Comparison of ENCODE assay signal across 1 cellular context in the genomic region with DNA sequence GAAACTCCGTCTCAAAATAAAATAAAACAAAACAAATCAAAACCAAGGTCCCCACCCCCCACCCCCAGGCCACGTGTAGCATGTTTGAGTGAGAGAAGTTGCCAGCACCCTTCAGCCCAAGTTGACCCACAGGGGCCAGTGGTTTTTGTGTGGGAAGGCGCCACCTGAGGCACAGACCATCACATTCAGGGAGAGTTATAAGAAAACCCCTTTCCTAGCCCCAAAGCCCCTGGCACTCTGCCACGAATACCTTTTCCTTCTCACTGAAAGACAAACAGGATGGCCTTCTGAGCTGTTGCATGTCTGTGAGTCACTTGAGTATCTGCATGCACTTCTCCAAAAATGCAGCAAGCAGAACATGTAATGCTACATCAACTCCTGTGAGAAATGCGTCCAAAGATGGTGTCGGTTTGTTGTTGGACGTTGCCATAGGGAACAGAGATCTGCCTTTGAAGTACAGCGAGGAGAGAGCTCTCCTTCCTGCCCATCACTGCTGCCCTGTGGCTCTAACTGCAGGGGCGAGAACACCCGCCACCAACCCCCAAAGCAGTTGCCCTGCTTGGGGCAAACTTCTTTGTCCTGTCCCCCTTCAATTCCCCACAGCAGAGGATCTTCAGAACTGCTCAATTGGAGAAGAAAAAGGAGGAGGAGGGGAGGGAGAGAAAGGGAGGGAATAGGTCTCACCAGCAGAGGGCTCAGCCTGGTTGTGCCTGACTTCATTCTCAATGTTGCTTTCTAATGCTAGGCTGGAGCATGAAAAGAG.
TF ChIP-seq lines count a peak whose summit lies in the region.

No MANE protein-coding gene starts in this region.

TF ChIP-seq in HEK293, 187 proteins besides CTCF, POLR2A, EP300 and RAD21 (continued from another document and continues in another):
- TF ChIP-seq, protein P1, sequence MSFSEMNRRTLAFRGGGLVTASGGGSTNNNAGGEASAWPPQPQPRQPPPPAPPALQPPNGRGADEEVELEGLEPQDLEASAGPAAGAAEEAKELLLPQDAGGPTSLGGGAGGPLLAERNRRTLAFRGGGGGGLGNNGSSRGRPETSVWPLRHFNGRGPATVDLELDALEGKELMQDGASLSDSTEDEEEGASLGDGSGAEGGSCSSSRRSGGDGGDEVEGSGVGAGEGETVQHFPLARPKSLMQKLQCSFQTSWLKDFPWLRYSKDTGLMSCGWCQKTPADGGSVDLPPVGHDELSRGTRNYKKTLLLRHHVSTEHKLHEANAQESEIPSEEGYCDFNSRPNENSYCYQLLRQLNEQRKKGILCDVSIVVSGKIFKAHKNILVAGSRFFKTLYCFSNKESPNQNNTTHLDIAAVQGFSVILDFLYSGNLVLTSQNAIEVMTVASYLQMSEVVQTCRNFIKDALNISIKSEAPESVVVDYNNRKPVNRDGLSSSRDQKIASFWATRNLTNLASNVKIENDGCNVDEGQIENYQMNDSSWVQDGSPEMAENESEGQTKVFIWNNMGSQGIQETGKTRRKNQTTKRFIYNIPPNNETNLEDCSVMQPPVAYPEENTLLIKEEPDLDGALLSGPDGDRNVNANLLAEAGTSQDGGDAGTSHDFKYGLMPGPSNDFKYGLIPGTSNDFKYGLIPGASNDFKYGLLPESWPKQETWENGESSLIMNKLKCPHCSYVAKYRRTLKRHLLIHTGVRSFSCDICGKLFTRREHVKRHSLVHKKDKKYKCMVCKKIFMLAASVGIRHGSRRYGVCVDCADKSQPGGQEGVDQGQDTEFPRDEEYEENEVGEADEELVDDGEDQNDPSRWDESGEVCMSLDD (tag by site-specific recombination; IDR thresholded peaks at IDR 0.05), result no peak
- TF ChIP-seq ZNF658 (tag by site-specific recombination; IDR thresholded peaks at IDR 0.05), result no peak
- TF ChIP-seq ZNF560 (tag by site-specific recombination; IDR thresholded peaks at IDR 0.05; ENCODE audit: borderline replicate concordance), result no peak
- TF ChIP-seq SCRT1 (tag by site-specific recombination; IDR thresholded peaks at IDR 0.05; ENCODE audit: borderline replicate concordance), result no peak
- TF ChIP-seq ZSCAN16 (tag by site-specific recombination; IDR thresholded peaks at IDR 0.05), result no peak
- peak; percentile 60 for TF ChIP-seq ZNF654 (tag by site-specific recombination; IDR thresholded peaks at IDR 0.05; ENCODE audit: low read depth)
- TF ChIP-seq MEIS1 (CRISPR knock-in tag; IDR thresholded peaks at IDR 0.05; ENCODE audit: borderline replicate concordance), result no peak
- no peak for TF ChIP-seq ZNF677 (tag by site-specific recombination; IDR thresholded peaks at IDR 0.05)
- TF ChIP-seq GLI4 (tag by site-specific recombination; IDR thresholded peaks at IDR 0.05), result no peak
- TF ChIP-seq, protein P2, sequence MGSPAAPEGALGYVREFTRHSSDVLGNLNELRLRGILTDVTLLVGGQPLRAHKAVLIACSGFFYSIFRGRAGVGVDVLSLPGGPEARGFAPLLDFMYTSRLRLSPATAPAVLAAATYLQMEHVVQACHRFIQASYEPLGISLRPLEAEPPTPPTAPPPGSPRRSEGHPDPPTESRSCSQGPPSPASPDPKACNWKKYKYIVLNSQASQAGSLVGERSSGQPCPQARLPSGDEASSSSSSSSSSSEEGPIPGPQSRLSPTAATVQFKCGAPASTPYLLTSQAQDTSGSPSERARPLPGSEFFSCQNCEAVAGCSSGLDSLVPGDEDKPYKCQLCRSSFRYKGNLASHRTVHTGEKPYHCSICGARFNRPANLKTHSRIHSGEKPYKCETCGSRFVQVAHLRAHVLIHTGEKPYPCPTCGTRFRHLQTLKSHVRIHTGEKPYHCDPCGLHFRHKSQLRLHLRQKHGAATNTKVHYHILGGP (tag by site-specific recombination; IDR thresholded peaks at IDR 0.05), result 0 out of 2 replicates have a peak, but pooled peaks have one; percentile 13
- TF ChIP-seq, protein P3, sequence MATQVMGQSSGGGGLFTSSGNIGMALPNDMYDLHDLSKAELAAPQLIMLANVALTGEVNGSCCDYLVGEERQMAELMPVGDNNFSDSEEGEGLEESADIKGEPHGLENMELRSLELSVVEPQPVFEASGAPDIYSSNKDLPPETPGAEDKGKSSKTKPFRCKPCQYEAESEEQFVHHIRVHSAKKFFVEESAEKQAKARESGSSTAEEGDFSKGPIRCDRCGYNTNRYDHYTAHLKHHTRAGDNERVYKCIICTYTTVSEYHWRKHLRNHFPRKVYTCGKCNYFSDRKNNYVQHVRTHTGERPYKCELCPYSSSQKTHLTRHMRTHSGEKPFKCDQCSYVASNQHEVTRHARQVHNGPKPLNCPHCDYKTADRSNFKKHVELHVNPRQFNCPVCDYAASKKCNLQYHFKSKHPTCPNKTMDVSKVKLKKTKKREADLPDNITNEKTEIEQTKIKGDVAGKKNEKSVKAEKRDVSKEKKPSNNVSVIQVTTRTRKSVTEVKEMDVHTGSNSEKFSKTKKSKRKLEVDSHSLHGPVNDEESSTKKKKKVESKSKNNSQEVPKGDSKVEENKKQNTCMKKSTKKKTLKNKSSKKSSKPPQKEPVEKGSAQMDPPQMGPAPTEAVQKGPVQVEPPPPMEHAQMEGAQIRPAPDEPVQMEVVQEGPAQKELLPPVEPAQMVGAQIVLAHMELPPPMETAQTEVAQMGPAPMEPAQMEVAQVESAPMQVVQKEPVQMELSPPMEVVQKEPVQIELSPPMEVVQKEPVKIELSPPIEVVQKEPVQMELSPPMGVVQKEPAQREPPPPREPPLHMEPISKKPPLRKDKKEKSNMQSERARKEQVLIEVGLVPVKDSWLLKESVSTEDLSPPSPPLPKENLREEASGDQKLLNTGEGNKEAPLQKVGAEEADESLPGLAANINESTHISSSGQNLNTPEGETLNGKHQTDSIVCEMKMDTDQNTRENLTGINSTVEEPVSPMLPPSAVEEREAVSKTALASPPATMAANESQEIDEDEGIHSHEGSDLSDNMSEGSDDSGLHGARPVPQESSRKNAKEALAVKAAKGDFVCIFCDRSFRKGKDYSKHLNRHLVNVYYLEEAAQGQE (tag by site-specific recombination; IDR thresholded peaks at IDR 0.05), result no peak
- TF ChIP-seq HOXD13 (CRISPR knock-in tag; IDR thresholded peaks at IDR 0.05; ENCODE audit: borderline replicate concordance), result no peak
- TF ChIP-seq ZNF335 (tag by site-specific recombination; conservative IDR thresholded peaks at IDR 0.05), result no peak
- TF ChIP-seq, protein P4, sequence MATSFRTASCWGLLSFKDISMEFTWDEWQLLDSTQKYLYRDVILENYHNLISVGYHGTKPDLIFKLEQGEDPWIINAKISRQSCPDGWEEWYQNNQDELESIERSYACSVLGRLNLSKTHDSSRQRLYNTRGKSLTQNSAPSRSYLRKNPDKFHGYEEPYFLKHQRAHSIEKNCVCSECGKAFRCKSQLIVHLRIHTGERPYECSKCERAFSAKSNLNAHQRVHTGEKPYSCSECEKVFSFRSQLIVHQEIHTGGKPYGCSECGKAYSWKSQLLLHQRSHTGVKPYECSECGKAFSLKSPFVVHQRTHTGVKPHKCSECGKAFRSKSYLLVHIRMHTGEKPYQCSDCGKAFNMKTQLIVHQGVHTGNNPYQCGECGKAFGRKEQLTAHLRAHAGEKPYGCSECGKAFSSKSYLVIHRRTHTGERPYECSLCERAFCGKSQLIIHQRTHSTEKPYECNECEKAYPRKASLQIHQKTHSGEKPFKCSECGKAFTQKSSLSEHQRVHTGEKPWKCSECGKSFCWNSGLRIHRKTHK (tag by site-specific recombination; IDR thresholded peaks at IDR 0.05), result no peak
- TF ChIP-seq ZNF324 (tag by site-specific recombination; IDR thresholded peaks at IDR 0.05), result no peak
- no peak for TF ChIP-seq ZNF48 (tag by site-specific recombination; IDR thresholded peaks at IDR 0.05)
- no peak for TF ChIP-seq ZNF600 (tag by site-specific recombination; IDR thresholded peaks at IDR 0.05)
- 0 out of 2 replicates have a peak, but pooled peaks have one; percentile 31 for TF ChIP-seq WT1 (tag by site-specific recombination; IDR thresholded peaks at IDR 0.05)
- TF ChIP-seq, protein P5, sequence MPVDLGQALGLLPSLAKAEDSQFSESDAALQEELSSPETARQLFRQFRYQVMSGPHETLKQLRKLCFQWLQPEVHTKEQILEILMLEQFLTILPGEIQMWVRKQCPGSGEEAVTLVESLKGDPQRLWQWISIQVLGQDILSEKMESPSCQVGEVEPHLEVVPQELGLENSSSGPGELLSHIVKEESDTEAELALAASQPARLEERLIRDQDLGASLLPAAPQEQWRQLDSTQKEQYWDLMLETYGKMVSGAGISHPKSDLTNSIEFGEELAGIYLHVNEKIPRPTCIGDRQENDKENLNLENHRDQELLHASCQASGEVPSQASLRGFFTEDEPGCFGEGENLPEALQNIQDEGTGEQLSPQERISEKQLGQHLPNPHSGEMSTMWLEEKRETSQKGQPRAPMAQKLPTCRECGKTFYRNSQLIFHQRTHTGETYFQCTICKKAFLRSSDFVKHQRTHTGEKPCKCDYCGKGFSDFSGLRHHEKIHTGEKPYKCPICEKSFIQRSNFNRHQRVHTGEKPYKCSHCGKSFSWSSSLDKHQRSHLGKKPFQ (tag by site-specific recombination; IDR thresholded peaks at IDR 0.05), result no peak
- no peak for TF ChIP-seq ZNF623 (tag by site-specific recombination; IDR thresholded peaks at IDR 0.05)
- TF ChIP-seq ZNF404 (tag by site-specific recombination; IDR thresholded peaks at IDR 0.05), result no peak
- TF ChIP-seq SP7 (tag by site-specific recombination; IDR thresholded peaks at IDR 0.05), result no peak
- no peak for TF ChIP-seq ZNF394 (tag by site-specific recombination; IDR thresholded peaks at IDR 0.05; ENCODE audit: borderline replicate concordance)
- TF ChIP-seq OSR2 (tag by site-specific recombination; IDR thresholded peaks at IDR 0.05), result no peak
- TF ChIP-seq, protein P6, sequence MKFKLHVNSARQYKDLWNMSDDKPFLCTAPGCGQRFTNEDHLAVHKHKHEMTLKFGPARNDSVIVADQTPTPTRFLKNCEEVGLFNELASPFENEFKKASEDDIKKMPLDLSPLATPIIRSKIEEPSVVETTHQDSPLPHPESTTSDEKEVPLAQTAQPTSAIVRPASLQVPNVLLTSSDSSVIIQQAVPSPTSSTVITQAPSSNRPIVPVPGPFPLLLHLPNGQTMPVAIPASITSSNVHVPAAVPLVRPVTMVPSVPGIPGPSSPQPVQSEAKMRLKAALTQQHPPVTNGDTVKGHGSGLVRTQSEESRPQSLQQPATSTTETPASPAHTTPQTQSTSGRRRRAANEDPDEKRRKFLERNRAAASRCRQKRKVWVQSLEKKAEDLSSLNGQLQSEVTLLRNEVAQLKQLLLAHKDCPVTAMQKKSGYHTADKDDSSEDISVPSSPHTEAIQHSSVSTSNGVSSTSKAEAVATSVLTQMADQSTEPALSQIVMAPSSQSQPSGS (tag by site-specific recombination; IDR thresholded peaks at IDR 0.05; ENCODE audit: low read depth), result no peak
- TF ChIP-seq ZNF140 (tag by site-specific recombination; IDR thresholded peaks at IDR 0.05), result no peak
- TF ChIP-seq ZFHX2 (tag by site-specific recombination; conservative IDR thresholded peaks at IDR 0.05), result no peak
- TF ChIP-seq KLF10 (tag by site-specific recombination; IDR thresholded peaks at IDR 0.05), result no peak
- TF ChIP-seq ZNF341 (tag by site-specific recombination; IDR thresholded peaks at IDR 0.05; ENCODE audit: low read depth), result 0 out of 2 replicates have a peak, but pooled peaks have one; percentile 10
- no peak for TF ChIP-seq ZBTB20 (tag by site-specific recombination; IDR thresholded peaks at IDR 0.05)
- TF ChIP-seq KLF8 (tag by site-specific recombination; IDR thresholded peaks at IDR 0.05), result no peak
- no peak for TF ChIP-seq YY1 (tag by site-specific recombination; IDR thresholded peaks at IDR 0.05)
- no peak for TF ChIP-seq KLF16 (tag by site-specific recombination; IDR thresholded peaks at IDR 0.05)
- TF ChIP-seq ZNF19 (tag by site-specific recombination; IDR thresholded peaks at IDR 0.05; ENCODE audit: low read depth), result no peak
- TF ChIP-seq, protein P7, sequence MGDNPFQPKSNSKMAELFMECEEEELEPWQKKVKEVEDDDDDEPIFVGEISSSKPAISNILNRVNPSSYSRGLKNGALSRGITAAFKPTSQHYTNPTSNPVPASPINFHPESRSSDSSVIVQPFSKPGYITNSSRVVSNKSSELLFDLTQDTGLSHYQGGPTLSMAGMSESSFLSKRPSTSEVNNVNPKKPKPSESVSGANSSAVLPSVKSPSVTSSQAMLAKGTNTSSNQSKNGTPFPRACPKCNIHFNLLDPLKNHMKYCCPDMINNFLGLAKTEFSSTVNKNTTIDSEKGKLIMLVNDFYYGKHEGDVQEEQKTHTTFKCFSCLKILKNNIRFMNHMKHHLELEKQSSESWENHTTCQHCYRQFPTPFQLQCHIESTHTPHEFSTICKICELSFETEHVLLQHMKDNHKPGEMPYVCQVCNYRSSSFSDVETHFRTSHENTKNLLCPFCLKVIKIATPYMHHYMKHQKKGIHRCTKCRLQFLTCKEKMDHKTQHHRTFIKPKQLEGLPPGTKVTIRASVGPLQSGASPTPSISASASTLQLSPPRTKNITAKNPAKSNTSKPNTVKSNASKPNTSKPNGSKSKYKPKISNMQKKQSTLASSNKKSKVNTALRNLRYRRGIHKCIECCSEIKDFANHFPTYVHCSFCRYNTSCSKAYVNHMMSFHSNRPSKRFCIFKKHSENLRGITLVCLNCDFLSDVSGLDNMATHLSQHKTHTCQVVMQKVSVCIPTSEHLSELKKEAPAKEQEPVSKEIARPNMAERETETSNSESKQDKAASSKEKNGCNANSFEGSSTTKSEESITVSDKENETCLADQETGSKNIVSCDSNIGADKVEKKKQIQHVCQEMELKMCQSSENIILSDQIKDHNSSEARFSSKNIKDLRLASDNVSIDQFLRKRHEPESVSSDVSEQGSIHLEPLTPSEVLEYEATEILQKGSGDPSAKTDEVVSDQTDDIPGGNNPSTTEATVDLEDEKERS (tag by site-specific recombination; IDR thresholded peaks at IDR 0.05), result no peak
- TF ChIP-seq, protein P8, sequence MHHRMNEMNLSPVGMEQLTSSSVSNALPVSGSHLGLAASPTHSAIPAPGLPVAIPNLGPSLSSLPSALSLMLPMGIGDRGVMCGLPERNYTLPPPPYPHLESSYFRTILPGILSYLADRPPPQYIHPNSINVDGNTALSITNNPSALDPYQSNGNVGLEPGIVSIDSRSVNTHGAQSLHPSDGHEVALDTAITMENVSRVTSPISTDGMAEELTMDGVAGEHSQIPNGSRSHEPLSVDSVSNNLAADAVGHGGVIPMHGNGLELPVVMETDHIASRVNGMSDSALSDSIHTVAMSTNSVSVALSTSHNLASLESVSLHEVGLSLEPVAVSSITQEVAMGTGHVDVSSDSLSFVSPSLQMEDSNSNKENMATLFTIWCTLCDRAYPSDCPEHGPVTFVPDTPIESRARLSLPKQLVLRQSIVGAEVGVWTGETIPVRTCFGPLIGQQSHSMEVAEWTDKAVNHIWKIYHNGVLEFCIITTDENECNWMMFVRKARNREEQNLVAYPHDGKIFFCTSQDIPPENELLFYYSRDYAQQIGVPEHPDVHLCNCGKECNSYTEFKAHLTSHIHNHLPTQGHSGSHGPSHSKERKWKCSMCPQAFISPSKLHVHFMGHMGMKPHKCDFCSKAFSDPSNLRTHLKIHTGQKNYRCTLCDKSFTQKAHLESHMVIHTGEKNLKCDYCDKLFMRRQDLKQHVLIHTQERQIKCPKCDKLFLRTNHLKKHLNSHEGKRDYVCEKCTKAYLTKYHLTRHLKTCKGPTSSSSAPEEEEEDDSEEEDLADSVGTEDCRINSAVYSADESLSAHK (tag by site-specific recombination; IDR thresholded peaks at IDR 0.05), result no peak
- TF ChIP-seq REPIN1 (tag by site-specific recombination; IDR thresholded peaks at IDR 0.05; ENCODE audit: low read depth), result no peak
- TF ChIP-seq, protein P9, sequence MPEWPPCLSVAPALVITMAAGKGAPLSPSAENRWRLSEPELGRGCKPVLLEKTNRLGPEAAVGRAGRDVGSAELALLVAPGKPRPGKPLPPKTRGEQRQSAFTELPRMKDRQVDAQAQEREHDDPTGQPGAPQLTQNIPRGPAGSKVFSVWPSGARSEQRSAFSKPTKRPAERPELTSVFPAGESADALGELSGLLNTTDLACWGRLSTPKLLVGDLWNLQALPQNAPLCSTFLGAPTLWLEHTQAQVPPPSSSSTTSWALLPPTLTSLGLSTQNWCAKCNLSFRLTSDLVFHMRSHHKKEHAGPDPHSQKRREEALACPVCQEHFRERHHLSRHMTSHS (tag by site-specific recombination; IDR thresholded peaks at IDR 0.05), result no peak
